10 cellular contexts compared by ENCODE assay signal in the genomic region with DNA sequence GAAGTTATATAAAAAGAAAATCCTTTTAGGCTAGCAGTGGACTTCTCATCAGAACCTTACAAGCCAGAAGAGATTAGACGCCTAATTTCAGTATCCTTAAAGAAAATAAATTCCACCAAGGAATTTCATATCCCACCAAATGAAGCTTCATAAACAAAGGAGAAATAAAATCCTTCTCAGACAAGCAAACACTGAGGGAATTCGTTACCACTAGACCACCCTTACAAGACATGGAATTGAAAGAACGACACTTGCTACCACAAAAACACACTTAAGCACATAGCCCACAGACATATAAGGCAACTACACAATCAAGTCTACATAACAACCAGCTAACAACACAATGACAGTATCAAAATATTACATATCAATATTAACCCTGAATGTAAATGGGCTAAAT.
"Had no signal": no experiment of that assay in that cellular context is flagged by ENCODE, and none has a peak within 500 bp of the region (broad histone marks: within the 10 kb centered on the region; RNA-seq: fewer than 3 reads in every experiment).

No MANE protein-coding gene starts in this region.

- H3K4me2 ChIP-seq: GM23338 had no signal

- H3K4me3 ChIP-seq: GM23338, K562 had no signal

- FAIRE-seq: H1, H54, K562 had no signal

- H3K27ac ChIP-seq: HL-60 had no signal

- DNase-seq: H9, HCEC 1CT, HFFc6, IMR-90, KG1 had no signal

- H2AFZ ChIP-seq: GM23338 had no signal

- ATAC-seq: GM23338, K562 had no signal
